1 cellular context compared by ENCODE assay signal in the genomic region with DNA sequence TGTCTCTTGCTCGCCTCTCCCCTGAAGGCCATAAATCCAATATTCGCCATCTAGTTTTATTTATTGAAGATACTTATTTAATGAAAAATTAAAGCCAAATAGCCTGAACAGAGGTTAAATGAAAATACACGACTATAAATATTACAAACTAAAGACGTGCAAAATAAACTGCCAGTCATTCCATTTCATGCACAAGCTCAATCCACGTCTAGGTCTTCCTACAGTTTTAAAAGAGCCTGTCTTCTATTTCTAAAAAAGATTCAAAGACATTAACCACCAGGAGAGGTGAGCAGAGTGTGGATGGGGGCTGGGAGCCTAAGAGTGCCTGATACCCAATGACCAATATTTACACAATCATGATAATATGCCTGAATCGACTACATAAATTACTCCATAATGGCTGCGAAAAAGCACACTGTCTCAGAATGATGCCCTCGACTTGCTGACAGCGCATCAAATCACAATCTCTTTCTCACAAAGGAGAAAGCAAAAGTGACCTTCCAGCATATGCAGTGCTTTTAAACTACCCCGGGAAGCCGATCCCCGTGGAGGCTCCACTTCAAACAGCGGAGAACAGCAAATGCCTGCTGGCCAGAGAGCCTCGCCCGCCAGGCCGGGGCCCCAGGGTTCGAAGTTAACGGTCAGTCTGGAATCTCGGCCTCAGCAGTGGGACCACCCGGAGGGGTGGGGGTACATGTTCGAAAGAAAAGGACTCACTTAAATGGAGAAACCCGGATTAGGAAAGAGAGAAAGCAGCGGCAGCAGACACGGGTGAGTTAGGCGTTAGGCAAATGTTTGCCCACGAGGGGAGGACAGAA.
TF ChIP-seq lines count a peak whose summit lies in the region.

No MANE protein-coding gene starts in this region.

TF ChIP-seq in WTC11, 78 proteins besides CTCF, POLR2A, EP300 and RAD21 (continued from another document):
- TF ChIP-seq AFF4 (CRISPR knock-in tag; IDR thresholded peaks at IDR 0.05; ENCODE audit: borderline replicate concordance) (no peak), ZBTB43 (CRISPR knock-in tag; IDR thresholded peaks at IDR 0.05) (no peak)
